In genomic region chr1:234950598-234950997, GRCh38 we compare ENCODE assay signal across 20 cellular contexts.
"Had no signal": no experiment of that assay in that cellular context is flagged by ENCODE, and none has a peak within 500 bp of the region (broad histone marks: within the 10 kb centered on the region; RNA-seq: fewer than 3 reads in every experiment).

No MANE protein-coding gene starts in this region.

- DNase-seq: dorsolateral prefrontal cortex; effector CD8-positive, alpha-beta T cell; immature natural killer cell; kidney glomerular epithelial cell; mucosa of descending colon; naive thymus-derived CD8-positive, alpha-beta T cell; posterior cingulate gyrus; stimulated activated CD4-positive, alpha-beta T cell treated with anti-CD3 and anti-CD28 coated beads, Interleukin-2, amount 100 ng/mL, for 24 hours; stimulated activated naive CD4-positive, alpha-beta T cell; stomach; substantia nigra; transverse colon had no signal

- H3K27me3 ChIP-seq: colonic mucosa, dorsolateral prefrontal cortex, esophagus muscularis mucosa, sigmoid colon, stomach, transverse colon had no signal

- H3K4me3 Mint-ChIP-seq: immature natural killer cell; naive thymus-derived CD8-positive, alpha-beta T cell; neural crest cell had no signal

- H3K27me3 Mint-ChIP-seq: naive thymus-derived CD8-positive, alpha-beta T cell had no signal

- ATAC-seq: left lobe of liver; mucosa of descending colon; naive thymus-derived CD8-positive, alpha-beta T cell had no signal

- H3K27ac ChIP-seq: colonic mucosa, dorsolateral prefrontal cortex, epithelial cell of prostate, esophagus muscularis mucosa, sigmoid colon, skin epidermis, stomach, thoracic aorta, transverse colon had no signal

- H3K36me3 ChIP-seq: colonic mucosa, esophagus muscularis mucosa, sigmoid colon, stomach, thoracic aorta, transverse colon had no signal

- H3K4me3 ChIP-seq: colonic mucosa, dorsolateral prefrontal cortex, esophagus muscularis mucosa, mucosa of descending colon, sigmoid colon, skin epidermis, stomach, thoracic aorta, transverse colon had no signal

- H3K9me3 ChIP-seq: colonic mucosa, esophagus muscularis mucosa, mucosa of descending colon, sigmoid colon, thoracic aorta, transverse colon had no signal

- H3K27ac Mint-ChIP-seq: immature natural killer cell; naive thymus-derived CD8-positive, alpha-beta T cell had no signal
